ENCODE assay signal across 13 cellular contexts in genomic region chr17:17759164-17759563, GRCh38.
DNase-seq lines count a peak whose midpoint lies in the region; ATAC-seq and TF ChIP-seq lines count a peak whose summit lies in the region.
"Had no signal": no experiment of that assay in that cellular context is flagged by ENCODE, and none has a peak within 500 bp of the region (broad histone marks: within the 10 kb centered on the region; RNA-seq: fewer than 3 reads in every experiment).

No MANE protein-coding gene starts in this region.

- CTCF ChIA-PET in RWPE1 (lab: Yijun Ruan, JAX): interaction anchor here (0.6 to 1.3 kb wide), 3 partner anchors 15 to 54 kb away, joined by 3 to 4 read pairs (median 3); no protein-coding TSS in a partner anchor

- ATAC-seq in naive thymus-derived CD8-positive, alpha-beta T cell: no peak
- ATAC-seq in HG03460 (IDR thresholded peaks at IDR 0.05; ENCODE audit: unreplicated experiment): no peak
- ATAC-seq in GM19328 (IDR thresholded peaks at IDR 0.05; ENCODE audit: unreplicated experiment): no peak
- ATAC-seq in natural killer cell treated with Interleukin-12 subunit alpha and Interleukin-12 subunit beta and Interleukin-15 and Interleukin-18, amount 100 ng/mL, for 72 hours: no peak

- H3K4me1 Mint-ChIP-seq in naive thymus-derived CD8-positive, alpha-beta T cell: peaks cover 46 to 86% (median 77%) of the 10 kb centered on the region in 4 donors
- H3K4me1 Mint-ChIP-seq in natural killer cell treated with Interleukin-12 subunit alpha and Interleukin-12 subunit beta and Interleukin-15 and Interleukin-18, amount 100 ng/mL, for 72 hours (ENCODE audit: low read depth in 2 of 2): peaks cover 35 to 45% of the 10 kb centered on the region in 2 donors

- peak overlapping the region; percentile 68 for H3K27ac ChIP-seq in left ventricle myocardium inferior (replicated peaks)
- no peak overlapping the region for H3K27ac ChIP-seq in right atrium auricular region
- H3K27ac ChIP-seq in RWPE1: peak overlapping the region; percentile 4; the same call in 1 of the 2 replicates
- H3K27ac ChIP-seq: SJCRH30 had no signal

- H3K27me3 ChIP-seq in left ventricle myocardium inferior (ENCODE audit: low read depth) (no peaks in the 10 kb centered on the region), right atrium auricular region (no peaks in the 10 kb centered on the region)
- H3K27me3 ChIP-seq: SJCRH30 had no signal

- no peaks in the 10 kb centered on the region for H3K36me3 ChIP-seq in left ventricle myocardium inferior
- no peaks in the 10 kb centered on the region for H3K36me3 ChIP-seq in right atrium auricular region
- H3K36me3 ChIP-seq: SJCRH30 had no signal

- H3K4me3 ChIP-seq in left ventricle myocardium inferior (no peak overlapping the region), right atrium auricular region (no peak overlapping the region)
- H3K4me3 ChIP-seq: SJCRH30 had no signal

- H3K4me3 Mint-ChIP-seq in naive thymus-derived CD8-positive, alpha-beta T cell: peak overlapping the region in 2 of 10 donors; percentile 19 to 89
- no peak overlapping the region for H3K4me3 Mint-ChIP-seq in natural killer cell treated with Interleukin-12 subunit alpha and Interleukin-12 subunit beta and Interleukin-15 and Interleukin-18, amount 100 ng/mL, for 72 hours
- H3K4me3 Mint-ChIP-seq: CD4-positive, CD25-positive, alpha-beta regulatory T cell had no signal

- no peaks in the 10 kb centered on the region for H3K9me3 Mint-ChIP-seq in naive thymus-derived CD8-positive, alpha-beta T cell
- no peaks in the 10 kb centered on the region for H3K9me3 Mint-ChIP-seq in natural killer cell treated with Interleukin-12 subunit alpha and Interleukin-12 subunit beta and Interleukin-15 and Interleukin-18, amount 100 ng/mL, for 72 hours
- H3K9me3 Mint-ChIP-seq: CD4-positive, CD25-positive, alpha-beta regulatory T cell had no signal

- H3K4me1 ChIP-seq in left ventricle myocardium inferior (peaks cover 98% of the 10 kb centered on the region), right atrium auricular region (peaks cover 0 to 80% of the 10 kb centered on the region in 2 donors)

- H3K27me3 Mint-ChIP-seq in naive thymus-derived CD8-positive, alpha-beta T cell: no peaks in the 10 kb centered on the region
- H3K27me3 Mint-ChIP-seq in natural killer cell treated with Interleukin-12 subunit alpha and Interleukin-12 subunit beta and Interleukin-15 and Interleukin-18, amount 100 ng/mL, for 72 hours: no peaks in the 10 kb centered on the region
- H3K27me3 Mint-ChIP-seq: CD4-positive, CD25-positive, alpha-beta regulatory T cell had no signal

- peaks cover 0 to 4% (median 0%) of the 10 kb centered on the region in 3 donors for H3K36me3 Mint-ChIP-seq in naive thymus-derived CD8-positive, alpha-beta T cell
- H3K36me3 Mint-ChIP-seq in natural killer cell treated with Interleukin-12 subunit alpha and Interleukin-12 subunit beta and Interleukin-15 and Interleukin-18, amount 100 ng/mL, for 72 hours: no peaks in the 10 kb centered on the region

- POLR2A ChIA-PET in RWPE1 (lab: Yijun Ruan, JAX; ENCODE audit: low non-redundant PET): no interaction called here
- POLR2A ChIA-PET in naive thymus-derived CD8-positive, alpha-beta T cell (lab: Charles Lee): interaction anchor here (0.7 to 6.5 kb wide), 6 partner anchors 12 to 77 kb away, joined by 5 to 55 read pairs (median 14); no protein-coding TSS in a partner anchor

- TF ChIP-seq CTCF in left ventricle myocardium inferior (IDR thresholded peaks at IDR 0.05; ENCODE audit: borderline replicate concordance): no peak
- no peak for TF ChIP-seq CTCF in right atrium auricular region (IDR thresholded peaks at IDR 0.05)
- TF ChIP-seq CTCF in RWPE1 (conservative IDR thresholded peaks at IDR 0.05; ENCODE audit: low read depth): no peak

- peak overlapping the region; percentile 90 to 98 (median 94) for H3K27ac Mint-ChIP-seq in naive thymus-derived CD8-positive, alpha-beta T cell
- H3K27ac Mint-ChIP-seq in natural killer cell treated with Interleukin-12 subunit alpha and Interleukin-12 subunit beta and Interleukin-15 and Interleukin-18, amount 100 ng/mL, for 72 hours: no peak overlapping the region

- DNase-seq in left ventricle myocardium inferior: no peak
- DNase-seq in right atrium auricular region (ENCODE audit: low spot score): no peak
- no peak for DNase-seq in RWPE1 (ENCODE audit: low spot score)
- DNase-seq in naive thymus-derived CD8-positive, alpha-beta T cell: no peak
- no peak for DNase-seq in natural killer cell treated with Interleukin-12 subunit alpha and Interleukin-12 subunit beta and Interleukin-15 and Interleukin-18, amount 100 ng/mL, for 72 hours (ENCODE audit: low spot score)
- no peak for DNase-seq in mucosa of gallbladder (ENCODE audit: low spot score)
- DNase-seq: CD4-positive, CD25-positive, alpha-beta regulatory T cell; KG1; MM.1S; NCI-H1930; SJCRH30 had no signal

- intact Hi-C loops in left ventricle myocardium inferior (cut with micrococcal nuclease): no loop called here

- no peaks in the 10 kb centered on the region for H3K9me3 ChIP-seq in left ventricle myocardium inferior (replicated peaks)
- no peaks in the 10 kb centered on the region for H3K9me3 ChIP-seq in right atrium auricular region
- H3K9me3 ChIP-seq: SJCRH30 had no signal

Comparison
In these comparisons a context has a peak if more than half of its experiments do, and no peak if none do; other contexts are left out.
1. H3K27ac ChIP-seq: peak in left ventricle myocardium inferior (single experiment) and RWPE1 (single experiment); none in right atrium auricular region (0 of 2).
2. H3K27ac Mint-ChIP-seq: peak in naive thymus-derived CD8-positive, alpha-beta T cell (10 of 10); none in natural killer cell treated with Interleukin-12 subunit alpha and Interleukin-12 subunit beta and Interleukin-15 and Interleukin-18, amount 100 ng/mL, for 72 hours (0 of 2).